ENCODE assay signal across 9 cellular contexts in the genomic region with DNA sequence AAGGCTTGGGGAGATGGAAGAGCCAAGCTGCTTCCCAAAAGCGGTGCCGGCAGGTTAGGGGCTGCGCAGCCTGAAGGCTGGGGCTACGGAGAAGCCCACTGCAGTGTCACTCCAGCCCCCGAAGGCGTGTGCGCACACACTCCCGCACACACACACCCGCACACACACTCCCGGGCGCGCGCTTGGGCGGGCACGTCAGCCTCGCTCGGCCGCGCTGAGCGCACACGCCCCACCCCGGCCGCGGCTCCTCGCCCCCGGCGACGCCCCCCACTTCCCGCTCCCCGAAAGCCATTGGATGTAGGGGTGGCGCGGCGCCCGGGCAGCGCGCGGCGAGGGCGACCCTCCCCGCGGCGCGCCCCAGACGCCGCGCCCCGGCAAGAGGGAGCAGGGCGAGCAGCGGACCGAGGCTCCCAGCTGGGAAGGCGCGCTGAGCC. TPM values are rescaled to one million over a fixed set of nuclear protein-coding genes. Genes with fewer than 3 reads are reported as not detected.
A peak's percentile ranks its signal among the peaks of the same experiment; 100 is the strongest.
DNase-seq lines count a peak whose midpoint lies in the region; ATAC-seq lines count a peak whose summit lies in the region.
"Had no signal": no experiment of that assay in that cellular context is flagged by ENCODE, and none has a peak within 500 bp of the region (broad histone marks: within the 10 kb centered on the region; RNA-seq: fewer than 3 reads in every experiment).

A gene with protein sequence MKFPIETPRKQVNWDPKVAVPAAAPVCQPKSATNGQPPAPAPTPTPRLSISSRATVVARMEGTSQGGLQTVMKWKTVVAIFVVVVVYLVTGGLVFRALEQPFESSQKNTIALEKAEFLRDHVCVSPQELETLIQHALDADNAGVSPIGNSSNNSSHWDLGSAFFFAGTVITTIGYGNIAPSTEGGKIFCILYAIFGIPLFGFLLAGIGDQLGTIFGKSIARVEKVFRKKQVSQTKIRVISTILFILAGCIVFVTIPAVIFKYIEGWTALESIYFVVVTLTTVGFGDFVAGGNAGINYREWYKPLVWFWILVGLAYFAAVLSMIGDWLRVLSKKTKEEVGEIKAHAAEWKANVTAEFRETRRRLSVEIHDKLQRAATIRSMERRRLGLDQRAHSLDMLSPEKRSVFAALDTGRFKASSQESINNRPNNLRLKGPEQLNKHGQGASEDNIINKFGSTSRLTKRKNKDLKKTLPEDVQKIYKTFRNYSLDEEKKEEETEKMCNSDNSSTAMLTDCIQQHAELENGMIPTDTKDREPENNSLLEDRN (minus strand): TSS at position 184 of the 434 bp plus-strand sequence. CDS start 471 bp downstream, outside the sequence.

- no peaks in the 10 kb centered on the region for H3K9me3 Mint-ChIP-seq in activated naive CD4-positive, alpha-beta T cell treated with anti-CD3 and anti-CD28 coated beads for 36 hours
- H3K9me3 Mint-ChIP-seq in activated CD8-positive, alpha-beta T cell treated with anti-CD3 and anti-CD28 coated beads, Interleukin-2, amount 10 ng/mL, durations not matched to agents 7 days and 5 days (ENCODE audit: insufficient read depth) = no peaks in the 10 kb centered on the region

- peaks cover 2% of the 10 kb centered on the region for H3K36me3 Mint-ChIP-seq in activated naive CD4-positive, alpha-beta T cell treated with anti-CD3 and anti-CD28 coated beads for 36 hours (ENCODE audit: low read depth)
- H3K36me3 Mint-ChIP-seq in activated CD8-positive, alpha-beta T cell treated with anti-CD3 and anti-CD28 coated beads, Interleukin-2, amount 10 ng/mL, durations not matched to agents 7 days and 5 days (ENCODE audit: low read depth) = no peaks in the 10 kb centered on the region

- CTCF ChIA-PET in activated naive CD4-positive, alpha-beta T cell treated with anti-CD3 and anti-CD28 coated beads for 36 hours (lab: Charles Lee) = no interaction called here
- CTCF ChIA-PET in activated CD8-positive, alpha-beta T cell treated with anti-CD3 and anti-CD28 coated beads, Interleukin-2, amount 10 ng/mL, durations not matched to agents 7 days and 5 days (lab: Charles Lee) = no interaction called here

- H3K4me1 Mint-ChIP-seq in activated naive CD4-positive, alpha-beta T cell treated with anti-CD3 and anti-CD28 coated beads for 36 hours (ENCODE audit: low read depth) = peaks cover 7% of the 10 kb centered on the region
- H3K4me1 Mint-ChIP-seq in activated CD8-positive, alpha-beta T cell treated with anti-CD3 and anti-CD28 coated beads, Interleukin-2, amount 10 ng/mL, durations not matched to agents 7 days and 5 days (ENCODE audit: low read depth) = peaks cover 8% of the 10 kb centered on the region

- DNase-seq in activated naive CD4-positive, alpha-beta T cell treated with anti-CD3 and anti-CD28 coated beads for 36 hours = no peak
- DNase-seq in activated naive CD4-positive, alpha-beta T cell (lab: John Stamatoyannopoulos, UW) = no peak
- DNase-seq in activated CD8-positive, alpha-beta T cell treated with anti-CD3 and anti-CD28 coated beads, Interleukin-2, amount 10 ng/mL, durations not matched to agents 7 days and 5 days = no peak
- peak; percentile 2 for DNase-seq in kidney tubule cell (ENCODE audit: low spot score)
- DNase-seq in inferior parietal cortex (ENCODE audit: extremely low spot score) = no peak
- DNase-seq in NAMALWA (ENCODE audit: low spot score) = no peak
- DNase-seq in OCI-M1 (lab: John Stamatoyannopoulos, UW) = no peak

- peak within 1 kb of the TSS; percentile 32 for H3K4me3 Mint-ChIP-seq in activated naive CD4-positive, alpha-beta T cell treated with anti-CD3 and anti-CD28 coated beads for 36 hours
- peak within 1 kb of the TSS; percentile 57 for H3K4me3 Mint-ChIP-seq in activated CD8-positive, alpha-beta T cell treated with anti-CD3 and anti-CD28 coated beads, Interleukin-2, amount 10 ng/mL, durations not matched to agents 7 days and 5 days

- H3K27ac Mint-ChIP-seq in activated naive CD4-positive, alpha-beta T cell treated with anti-CD3 and anti-CD28 coated beads for 36 hours = no peak within 1 kb of the TSS
- no peak within 1 kb of the TSS for H3K27ac Mint-ChIP-seq in activated CD8-positive, alpha-beta T cell treated with anti-CD3 and anti-CD28 coated beads, Interleukin-2, amount 10 ng/mL, durations not matched to agents 7 days and 5 days

- H3K27me3 Mint-ChIP-seq in activated naive CD4-positive, alpha-beta T cell treated with anti-CD3 and anti-CD28 coated beads for 36 hours (ENCODE audit: low read depth) = peaks cover 45% of the 10 kb centered on the region
- H3K27me3 Mint-ChIP-seq in activated CD8-positive, alpha-beta T cell treated with anti-CD3 and anti-CD28 coated beads, Interleukin-2, amount 10 ng/mL, durations not matched to agents 7 days and 5 days (ENCODE audit: low read depth) = peaks cover 43% of the 10 kb centered on the region

- intact Hi-C loops in activated naive CD4-positive, alpha-beta T cell treated with anti-CD3 and anti-CD28 coated beads for 36 hours (cut with micrococcal nuclease) = no loop called here

- ATAC-seq in HG02884 (IDR thresholded peaks at IDR 0.05; ENCODE audit: unreplicated experiment) = peak; percentile 28
- peak; percentile 44 for ATAC-seq in activated CD8-positive, alpha-beta T cell treated with anti-CD3 and anti-CD28 coated beads, Interleukin-2, amount 10 ng/mL, durations not matched to agents 7 days and 5 days

- POLR2A ChIA-PET in activated CD8-positive, alpha-beta T cell treated with anti-CD3 and anti-CD28 coated beads, Interleukin-2, amount 10 ng/mL, durations not matched to agents 7 days and 5 days (lab: Charles Lee) = no interaction called here

RNA-seq across cellular contexts. Expression of the gene that starts here (rescaled TPM):
- total RNA-seq in activated naive CD4-positive, alpha-beta T cell treated with anti-CD3 and anti-CD28 coated beads for 36 hours = not detected
- total RNA-seq in activated CD8-positive, alpha-beta T cell treated with anti-CD3 and anti-CD28 coated beads, Interleukin-2, amount 10 ng/mL, durations not matched to agents 7 days and 5 days = not detected
- total RNA-seq: subcutaneous adipose tissue had no signal

Comparison
In these comparisons a context has a peak if more than half of its experiments do, and no peak if none do; other contexts are left out.
1. Peak in ATAC-seq in activated CD8-positive, alpha-beta T cell treated with anti-CD3 and anti-CD28 coated beads, Interleukin-2, amount 10 ng/mL, durations not matched to agents 7 days and 5 days; RNA of the gene not detected or under 1 TPM.